In genomic region chr3:181709537-181710279, GRCh38 we compare ENCODE assay signal across 7 cellular contexts. TPM values are rescaled to one million over a fixed set of nuclear protein-coding genes. Genes with fewer than 3 reads are reported as not detected.
DNase-seq lines count a peak whose midpoint lies in the region; ATAC-seq and TF ChIP-seq lines count a peak whose summit lies in the region.

No MANE protein-coding gene starts in this region.

- H3K27me3 Mint-ChIP-seq in activated CD8-positive, alpha-beta memory T cell treated with anti-CD3 and anti-CD28 coated beads, Interleukin-2, amount 10 ng/mL, durations not matched to agents 7 days and 5 days, result peaks cover 73% of the 10 kb centered on the region
- H3K27me3 Mint-ChIP-seq in neural crest cell (ENCODE audit: low read depth) (no peaks in the 10 kb centered on the region), type B pancreatic cell (peaks cover 71% of the 10 kb centered on the region)

- no peaks in the 10 kb centered on the region for H3K36me3 Mint-ChIP-seq in activated CD8-positive, alpha-beta memory T cell treated with anti-CD3 and anti-CD28 coated beads, Interleukin-2, amount 10 ng/mL, durations not matched to agents 7 days and 5 days
- H3K36me3 Mint-ChIP-seq in neural crest cell (ENCODE audit: low read depth) (peaks cover 11% of the 10 kb centered on the region), type B pancreatic cell (peaks cover 3% of the 10 kb centered on the region)

- TF ChIP-seq CTCF in GM12864 (IDR thresholded peaks at IDR 0.05; ENCODE audit: low read depth, low read length, missing control alignments) (peak; percentile 55), neural crest cell (conservative IDR thresholded peaks at IDR 0.05) (peak; percentile 95), type B pancreatic cell (conservative IDR thresholded peaks at IDR 0.05) (peak; percentile 97)

- no peaks in the 10 kb centered on the region for H3K9me3 Mint-ChIP-seq in activated CD8-positive, alpha-beta memory T cell treated with anti-CD3 and anti-CD28 coated beads, Interleukin-2, amount 10 ng/mL, durations not matched to agents 7 days and 5 days (ENCODE audit: low read depth)
- H3K9me3 Mint-ChIP-seq in neural crest cell (no peaks in the 10 kb centered on the region), type B pancreatic cell (peaks cover 2% of the 10 kb centered on the region)

- H3K4me3 Mint-ChIP-seq in activated CD8-positive, alpha-beta memory T cell treated with anti-CD3 and anti-CD28 coated beads, Interleukin-2, amount 10 ng/mL, durations not matched to agents 7 days and 5 days, result no peak overlapping the region
- H3K4me3 Mint-ChIP-seq in neural crest cell (no peak overlapping the region), type B pancreatic cell (peak overlapping the region; percentile 79)

- H3K27ac Mint-ChIP-seq in activated CD8-positive, alpha-beta memory T cell treated with anti-CD3 and anti-CD28 coated beads, Interleukin-2, amount 10 ng/mL, durations not matched to agents 7 days and 5 days, result peak overlapping the region; percentile 67
- H3K27ac Mint-ChIP-seq in neural crest cell (ENCODE audit: unreplicated experiment) (peak overlapping the region; percentile 80), type B pancreatic cell (peak overlapping the region; percentile 78)

- peak; percentile 55 for ATAC-seq in HG03432 (IDR thresholded peaks at IDR 0.05; ENCODE audit: unreplicated experiment)
- no peak for ATAC-seq in activated CD8-positive, alpha-beta memory T cell treated with anti-CD3 and anti-CD28 coated beads, Interleukin-2, amount 10 ng/mL, durations not matched to agents 7 days and 5 days

- TF ChIP-seq POLR2A in erythroblast (IDR thresholded peaks at IDR 0.05; ENCODE audit: low read length), result no peak

- CTCF ChIA-PET in activated CD8-positive, alpha-beta memory T cell treated with anti-CD3 and anti-CD28 coated beads, Interleukin-2, amount 10 ng/mL, durations not matched to agents 7 days and 5 days (lab: Charles Lee), result interaction anchor here (1.1 to 3.6 kb wide), 5 partner anchors 10 to 974 kb away, joined by 3 to 23 read pairs (median 3); no protein-coding TSS in a partner anchor

- H3K4me1 Mint-ChIP-seq in activated CD8-positive, alpha-beta memory T cell treated with anti-CD3 and anti-CD28 coated beads, Interleukin-2, amount 10 ng/mL, durations not matched to agents 7 days and 5 days, result peaks cover 5% of the 10 kb centered on the region
- peaks cover 43% of the 10 kb centered on the region for H3K4me1 Mint-ChIP-seq in neural crest cell
- peaks cover 11% of the 10 kb centered on the region for H3K4me1 Mint-ChIP-seq in type B pancreatic cell (ENCODE audit: unreplicated experiment)

- peak; percentile 21 for DNase-seq in GM12864 (ENCODE audit: low read depth)
- peak; percentile 92 for DNase-seq in NCI-H69 (lab: John Stamatoyannopoulos, UW)
- peak; percentile 70 for DNase-seq in activated CD8-positive, alpha-beta memory T cell treated with anti-CD3 and anti-CD28 coated beads, Interleukin-2, amount 10 ng/mL, durations not matched to agents 7 days and 5 days
- peak; percentile 63 to 85 for DNase-seq in erythroblast (lab: John Stamatoyannopoulos, UW)
- peak; percentile 93 for DNase-seq in neural crest cell (ENCODE audit: low read depth, low spot score)
- DNase-seq in type B pancreatic cell (ENCODE audit: extremely low spot score, unreplicated experiment), result peak; percentile 81

- H3K4me3 ChIP-seq in GM12864 (ENCODE audit: low read depth, low read length), result no peak overlapping the region

RNA-seq across cellular contexts. Expression of gene SOX2, which starts 2.0 kb away (rescaled TPM):
- total RNA-seq in activated CD8-positive, alpha-beta memory T cell treated with anti-CD3 and anti-CD28 coated beads, Interleukin-2, amount 10 ng/mL, durations not matched to agents 7 days and 5 days, result not detected
- total RNA-seq in neural crest cell (105 and 110 TPM in 2 replicates), type B pancreatic cell (ENCODE audit: low replicate concordance) (20.5 and 70.4 TPM in 2 replicates)

Comparison
In these comparisons a context has a peak if more than half of its experiments do, and no peak if none do; other contexts are left out.
1. DNase-seq: peak in every context shown above with its lines; median percentile 93 in neural crest cell; 92 in NCI-H69; 81 in type B pancreatic cell; 74 in erythroblast; 70 in activated CD8-positive, alpha-beta memory T cell treated with anti-CD3 and anti-CD28 coated beads, Interleukin-2, amount 10 ng/mL, durations not matched to agents 7 days and 5 days; 21 in GM12864.
2. RNA of gene SOX2, which starts 2.0 kb away (total RNA-seq): 105 to 110 TPM in neural crest cell and 20.5 to 70.4 TPM in type B pancreatic cell; not detected in activated CD8-positive, alpha-beta memory T cell treated with anti-CD3 and anti-CD28 coated beads, Interleukin-2, amount 10 ng/mL, durations not matched to agents 7 days and 5 days; every median in the first group is over 10 times any median in the second.
3. Peak in every context shown above with its lines, with median percentiles within 50 percentile points of each other: CTCF ChIP-seq and H3K27ac Mint-ChIP-seq.